ENCODE assay signal across 12 cellular contexts in genomic region chr2:222298311-222299150, GRCh38. TPM values are rescaled to one million over a fixed set of nuclear protein-coding genes. Genes with fewer than 3 reads are reported as not detected.
DNase-seq lines count a peak whose midpoint lies in the region; ATAC-seq, FAIRE-seq and TF ChIP-seq lines count a peak whose summit lies in the region.
"Had no signal": no experiment of that assay in that cellular context is flagged by ENCODE, and none has a peak within 500 bp of the region (broad histone marks: within the 10 kb centered on the region; RNA-seq: fewer than 3 reads in every experiment).

PAX3 (minus strand) TSS chr2:222298998; CDS start chr2:222298615, 383 bp downstream.

- H3K9me3 ChIP-seq in heart left ventricle, result no peaks in the 10 kb centered on the region
- peaks cover 3% of the 10 kb centered on the region for H3K9me3 ChIP-seq in astrocyte (ENCODE audit: insufficient read depth, low read depth, low read length)

- 2 to 3% (median 2%) methylated on average over 38 to 63 of the region's 63 CpGs for WGBS in heart left ventricle, 4 donors
- WGBS in lower leg skin, 2 donors, result 5% methylated on average over 36 to 51 of the region's 63 CpGs
- 2% methylated on average over 63 of the region's 63 CpGs for WGBS in urinary bladder

- H3K27ac Mint-ChIP-seq in astrocyte (ENCODE audit: unreplicated experiment), result peak within 1 kb of the TSS; percentile 67

- H3K27me3 ChIP-seq in heart left ventricle (peaks cover 85 to 100% (median 99%) of the 10 kb centered on the region in 9 donors), astrocyte (ENCODE audit: insufficient read depth, low read length) (peaks cover 64% of the 10 kb centered on the region)

- no peaks in the 10 kb centered on the region for H3K4me1 Mint-ChIP-seq in astrocyte (ENCODE audit: low read depth, unreplicated experiment)

- peaks cover 3% of the 10 kb centered on the region for H3K36me3 Mint-ChIP-seq in astrocyte (ENCODE audit: low read depth, unreplicated experiment)
- H3K36me3 Mint-ChIP-seq: CD8-positive, alpha-beta memory T cell had no signal

- H3K36me3 ChIP-seq in heart left ventricle (no peaks in the 10 kb centered on the region), astrocyte (ENCODE audit: insufficient read depth, low read length) (no peaks in the 10 kb centered on the region), urinary bladder (ENCODE audit: insufficient read depth) (no peaks in the 10 kb centered on the region)

- DNase-seq in heart left ventricle, result peak in 1 of 5 donors; percentile 25
- no peak for DNase-seq in Right ventricle myocardium superior
- peak; percentile 88 for DNase-seq in astrocyte (ENCODE audit: low read depth)
- DNase-seq in lower leg skin (ENCODE audit: low spot score in 2 of 2), result no peak
- no peak for DNase-seq in NCI-H1930 (lab: John Stamatoyannopoulos, UW)
- DNase-seq in activated effector memory CD4-positive, alpha-beta T cell treated with Interleukin-2 at 50 U/mL for 16 hours, result no peak
- DNase-seq: CD8-positive, alpha-beta memory T cell; nucleus accumbens; T-helper 9 cell had no signal

- peak within 1 kb of the TSS; percentile 52 for H2AFZ ChIP-seq in astrocyte (ENCODE audit: low read depth, low read length)

- no peak within 1 kb of the TSS for H3K27ac ChIP-seq in heart left ventricle
- peak within 1 kb of the TSS; percentile 73 for H3K27ac ChIP-seq in astrocyte (ENCODE audit: low read depth, low read length)
- H3K27ac ChIP-seq in urinary bladder (ENCODE audit: low read depth), result no peak within 1 kb of the TSS

- H3K9ac ChIP-seq in astrocyte (ENCODE audit: low read length), result peak within 1 kb of the TSS; percentile 85

- peaks cover 47% of the 10 kb centered on the region for H3K9me3 Mint-ChIP-seq in astrocyte (ENCODE audit: unreplicated experiment)

- H3K4me3 ChIP-seq in heart left ventricle (peak within 1 kb of the TSS in 8 of 12 donors; percentile 2 to 33 (median 20)), astrocyte (ENCODE audit: insufficient read depth, low read depth, low read length) (peak within 1 kb of the TSS; percentile 73), lower leg skin (ENCODE audit: low read depth, poor library complexity, severe bottlenecking) (peak within 1 kb of the TSS; percentile 6), urinary bladder (ENCODE audit: low read depth, low read length) (peak within 1 kb of the TSS; percentile 9)
- H3K4me3 ChIP-seq: K562 had no signal

- TF ChIP-seq POLR2A in heart left ventricle (IDR thresholded peaks at IDR 0.05) (no peak), lower leg skin (IDR thresholded peaks at IDR 0.05) (no peak)

- no peak within 1 kb of the TSS for H3K4me3 Mint-ChIP-seq in astrocyte (ENCODE audit: unreplicated experiment)

- intact Hi-C loops in heart left ventricle (cut with DNase I) (no loop called here), Right ventricle myocardium superior (cut with DNase I) (loop anchor here (10.0 kb wide), 1 partner anchor 244 kb away; no protein-coding TSS in a partner anchor), lower leg skin (cut with DNase I; ENCODE audit: low total_unique reads) (no loop called here)

- peaks cover 0 to 67% (median 15%) of the 10 kb centered on the region in 12 donors for H3K4me1 ChIP-seq in heart left ventricle
- peaks cover 14% of the 10 kb centered on the region for H3K4me1 ChIP-seq in astrocyte (ENCODE audit: insufficient read depth, low read length)
- H3K4me1 ChIP-seq in urinary bladder (ENCODE audit: insufficient read depth), result no peaks in the 10 kb centered on the region

- peaks cover 6% of the 10 kb centered on the region for H4K20me1 ChIP-seq in astrocyte (ENCODE audit: insufficient read depth, low read length)

- ATAC-seq in heart left ventricle, result peak in 2 of 4 donors; percentile 25 to 40
- no peak for ATAC-seq in Right ventricle myocardium superior (ENCODE audit: poor library complexity)
- ATAC-seq in HG02571 (IDR thresholded peaks at IDR 0.05; ENCODE audit: unreplicated experiment), result no peak
- ATAC-seq: K562 had no signal

- peaks cover 93% of the 10 kb centered on the region for H3K27me3 Mint-ChIP-seq in astrocyte (ENCODE audit: low read depth, unreplicated experiment)

- H3K79me2 ChIP-seq in astrocyte (ENCODE audit: insufficient read depth, low read length), result peaks cover 48% of the 10 kb centered on the region

- TF ChIP-seq CTCF in heart left ventricle (IDR thresholded peaks at IDR 0.05) (no peak), astrocyte (IDR thresholded peaks at IDR 0.05; ENCODE audit: insufficient read depth, low read depth, low read length) (no peak), lower leg skin (IDR thresholded peaks at IDR 0.05) (no peak)

- H3K4me2 ChIP-seq in astrocyte (ENCODE audit: low read length), result peak within 1 kb of the TSS; percentile 87

- no peak for FAIRE-seq in astrocyte (lab: Jason Lieb, UNC)
- FAIRE-seq: K562 had no signal

RNA-seq across cellular contexts. Expression of gene PAX3, which starts in this region (rescaled TPM):
- total RNA-seq in heart left ventricle (under 1 TPM in 1 of 9 donors, not detected in 8; 0.42 TPM), Right ventricle myocardium superior (not detected), astrocyte (not detected in 2 replicates), lower leg skin (1 to 10 TPM; 2.7 to 7.0 (median 5.2) TPM), urinary bladder (3.3 TPM)
- polyA plus RNA-seq in heart left ventricle (not detected), urinary bladder (not detected)
- total RNA-seq: CD8-positive, alpha-beta memory T cell; K562 had no signal
- polyA plus RNA-seq: CD8-positive, alpha-beta memory T cell; K562 had no signal

Comparison
In these comparisons a context has a peak if more than half of its experiments do, and no peak if none do; other contexts are left out.
1. Peak in DNase-seq, H3K4me3 ChIP-seq, H3K27ac ChIP-seq, H3K9ac ChIP-seq and H3K4me2 ChIP-seq in astrocyte; RNA of the gene not detected or under 1 TPM.
2. H3K4me3 ChIP-seq: peak in every context shown above with its lines; median percentile 73 in astrocyte; 20 in heart left ventricle; 9 in urinary bladder; 6 in lower leg skin.